ENCODE assay signal across 20 cellular contexts in the genomic region with DNA sequence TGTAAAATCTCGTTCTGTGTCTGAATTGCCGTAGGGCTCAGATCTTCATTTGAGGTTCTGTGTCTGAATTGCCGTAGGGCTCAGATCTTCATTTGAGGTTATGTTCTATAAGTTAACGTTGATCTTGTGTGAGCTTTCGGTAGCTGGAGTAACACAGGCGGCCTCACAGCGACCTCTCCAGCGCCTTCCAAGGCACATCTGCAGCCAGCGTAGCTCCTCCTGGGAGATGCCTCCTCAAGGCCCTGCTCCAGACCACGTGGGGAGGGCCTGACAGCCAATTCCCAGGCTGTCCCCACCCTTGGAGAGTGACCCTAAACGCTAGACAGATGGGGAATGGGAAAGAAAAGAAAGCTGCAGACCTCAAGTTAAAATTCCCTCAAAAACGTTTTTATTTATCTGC. TPM values are rescaled to one million over a fixed set of nuclear protein-coding genes. Genes with fewer than 3 reads are reported as not detected.
DNase-seq lines count a peak whose midpoint lies in the region; ATAC-seq and TF ChIP-seq lines count a peak whose summit lies in the region.
"Had no signal": no experiment of that assay in that cellular context is flagged by ENCODE, and none has a peak within 500 bp of the region (broad histone marks: within the 10 kb centered on the region; RNA-seq: fewer than 3 reads in every experiment).

No MANE protein-coding gene starts in this region.

- DNase-seq in AG10803 (ENCODE audit: low read depth) (peak; percentile 41), RWPE1 (ENCODE audit: low spot score) (no peak), mesenteric fat pad (ENCODE audit: low spot score) (peak; percentile 22), GDM1 (lab: John Stamatoyannopoulos, UW) (no peak), MV-4-11 (lab: John Stamatoyannopoulos, UW) (no peak), erythroblast (lab: John Stamatoyannopoulos, UW) (no peak), dorsolateral prefrontal cortex (no peak)
- DNase-seq: AML-193; CD4-positive, alpha-beta memory T cell; DND-41; GF-D8; Karpas-422; MM.1S; NCI-H1417; NCI-H1930; NCI-H2171 treated with DMSO at 0.1 percent for 48 hours; NCI-H82; SIG-M5 had no signal

- intact Hi-C loops in dorsolateral prefrontal cortex (cut with DNase I), result no loop called here

- H3K4me3 ChIP-seq in AG10803 (ENCODE audit: low read length) (no peak overlapping the region), gastroesophageal sphincter (no peak overlapping the region), dorsolateral prefrontal cortex (no peak overlapping the region)

- TF ChIP-seq CTCF in AG10803 (conservative IDR thresholded peaks at IDR 0.05; ENCODE audit: low read length), result no peak
- no peak for TF ChIP-seq CTCF in RWPE1 (conservative IDR thresholded peaks at IDR 0.05; ENCODE audit: low read depth)
- no peak for TF ChIP-seq CTCF in gastroesophageal sphincter (IDR thresholded peaks at IDR 0.05)
- TF ChIP-seq CTCF in dorsolateral prefrontal cortex (IDR thresholded peaks at IDR 0.05 in 54 of 56, conservative IDR thresholded peaks at IDR 0.05 in 2 of 56; ENCODE audit: low read depth in 1 of 56, partially characterized antibody in 56 of 56), result no peak

- POLR2A ChIA-PET in RWPE1 (lab: Yijun Ruan, JAX; ENCODE audit: low non-redundant PET), result no interaction called here

- WGBS in gastroesophageal sphincter (ENCODE audit: low coverage in 1 of 2), 2 donors, result 58 to 72% methylated on average over 10 to 11 of the region's 12 CpGs

- CTCF ChIA-PET in RWPE1 (lab: Yijun Ruan, JAX), result interaction anchor here (0.6 to 1.5 kb wide), 3 partner anchors 112 to 1288 kb away, joined by 3 read pairs; no protein-coding TSS in a partner anchor

- H3K27ac ChIP-seq in RWPE1 (peak overlapping the region; percentile 31; the same call in 1 of the 2 replicates), gastroesophageal sphincter (no peak overlapping the region), dorsolateral prefrontal cortex (no peak overlapping the region)

- TF ChIP-seq EP300 in gastroesophageal sphincter (IDR thresholded peaks at IDR 0.05), result no peak

- no peak for TF ChIP-seq POLR2A in gastroesophageal sphincter (IDR thresholded peaks at IDR 0.05)
- no peak for TF ChIP-seq POLR2A in erythroblast (IDR thresholded peaks at IDR 0.05; ENCODE audit: low read length)

- peaks cover 0 to 5% (median 0%) of the 10 kb centered on the region in 3 donors for H3K4me1 ChIP-seq in gastroesophageal sphincter

- H3K27me3 ChIP-seq in gastroesophageal sphincter, result no peaks in the 10 kb centered on the region
- H3K27me3 ChIP-seq in dorsolateral prefrontal cortex, result no peaks in the 10 kb centered on the region

- H3K9me3 ChIP-seq in gastroesophageal sphincter, result no peaks in the 10 kb centered on the region

- peaks cover 0 to 96% of the 10 kb centered on the region in 2 donors for H3K36me3 ChIP-seq in gastroesophageal sphincter

- ATAC-seq in gastroesophageal sphincter, result peak; percentile 48
- ATAC-seq: Panc1 had no signal

RNA-seq across cellular contexts. Expression of a gene that starts 8.7 kb away (rescaled TPM):
- total RNA-seq in gastroesophageal sphincter (1 to 10 TPM in 1 of 4 donors, under 1 TPM in 3; 0.15 to 1.7 (median 0.45) TPM), mesenteric fat pad (4.5 TPM), dorsolateral prefrontal cortex (10 to 100 TPM in 2 of 120 experiments, 1 to 10 TPM in 117, under 1 TPM in 1; 0.75 to 14.2 (median 4.1) TPM)

RNA-seq across cellular contexts. Expression of a gene that starts 41.4 kb away (rescaled TPM):
- total RNA-seq in gastroesophageal sphincter, result 10 to 100 TPM; 62.0 to 82.3 (median 66.8) TPM
- total RNA-seq in mesenteric fat pad, result 66.7 TPM
- 10 to 100 TPM; 62.0 to 99.6 (median 81.7) TPM for total RNA-seq in dorsolateral prefrontal cortex

Comparison
In these comparisons a context has a peak if more than half of its experiments do, and no peak if none do; other contexts are left out.
1. DNase-seq: peak in AG10803 (single experiment) and mesenteric fat pad (single experiment); none in RWPE1 (single experiment), GDM1 (single experiment), MV-4-11 (single experiment), erythroblast (0 of 2) and dorsolateral prefrontal cortex (0 of 10).